ENCODE assay signal across 8 cellular contexts in genomic region chr9:131679261-131680020, GRCh38.
DNase-seq lines count a peak whose midpoint lies in the region; ATAC-seq and TF ChIP-seq lines count a peak whose summit lies in the region.

No MANE protein-coding gene starts in this region.

- DNase-seq in activated T-cell treated with anti-CD3 and anti-CD28 coated beads, Interleukin-2, amount 50 U/mL, for 72 hours, result no peak
- no peak for DNase-seq in activated T-cell treated with anti-CD3 and anti-CD28 coated beads, Interleukin-2, amount 50 U/mL, for 4 hours
- DNase-seq in brain microvascular endothelial cell (no peak), lung (ENCODE audit: low spot score) (no peak), transverse colon (no peak), HuH-7.5 (ENCODE audit: low spot score) (no peak)
- no peak for DNase-seq in stimulated activated CD4-positive, alpha-beta T cell treated with anti-CD3 and anti-CD28 coated beads, Interleukin-2, amount 100 ng/mL, for 24 hours
- no peak for DNase-seq in stimulated activated CD4-positive, alpha-beta T cell treated with anti-CD3 and anti-CD28 coated beads, Interleukin-15, amount 100 ng/mL, for 24 hours

- no peak for TF ChIP-seq CTCF in brain microvascular endothelial cell (IDR thresholded peaks at IDR 0.05; ENCODE audit: low read depth, low read length, missing control alignments)
- TF ChIP-seq CTCF in lung (IDR thresholded peaks at IDR 0.05; ENCODE audit: control extremely low read depth, extremely low read depth), result no peak
- TF ChIP-seq CTCF in transverse colon (IDR thresholded peaks at IDR 0.05), result no peak

- TF ChIP-seq EP300 in transverse colon (IDR thresholded peaks at IDR 0.05; ENCODE audit: low read depth), result no peak

- peak overlapping the region; percentile 31 for H3K27ac Mint-ChIP-seq in activated T-cell treated with anti-CD3 and anti-CD28 coated beads, Interleukin-2, amount 50 U/mL, for 72 hours

- WGBS in lung, 2 donors, result 94 to 96% methylated on average over 12 of the region's 12 CpGs
- 88 to 90% methylated on average over 2 to 12 of the region's 12 CpGs for WGBS in transverse colon (ENCODE audit: low coverage in 1 of 2), 2 donors

- ATAC-seq in activated T-cell treated with anti-CD3 and anti-CD28 coated beads, Interleukin-2, amount 50 U/mL, for 72 hours (replicated peaks in 1 of 2), result no peak
- no peak for ATAC-seq in activated T-cell treated with anti-CD3 and anti-CD28 coated beads, Interleukin-2, amount 50 U/mL, for 4 hours
- ATAC-seq in lung (ENCODE audit: insufficient read depth, low FRiP score), result no peak

- no peaks in the 10 kb centered on the region for H3K9me3 Mint-ChIP-seq in activated T-cell treated with anti-CD3 and anti-CD28 coated beads, Interleukin-2, amount 50 U/mL, for 72 hours
- H3K9me3 Mint-ChIP-seq in activated T-cell treated with anti-CD3 and anti-CD28 coated beads, Interleukin-2, amount 50 U/mL, for 4 hours, result no peaks in the 10 kb centered on the region

- H3K4me3 Mint-ChIP-seq in activated T-cell treated with anti-CD3 and anti-CD28 coated beads, Interleukin-2, amount 50 U/mL, for 72 hours, result peak overlapping the region; percentile 81 to 95
- H3K4me3 Mint-ChIP-seq in activated T-cell treated with anti-CD3 and anti-CD28 coated beads, Interleukin-2, amount 50 U/mL, for 4 hours, result no peak overlapping the region

- peaks cover 66% of the 10 kb centered on the region for H3K4me1 Mint-ChIP-seq in activated T-cell treated with anti-CD3 and anti-CD28 coated beads, Interleukin-2, amount 50 U/mL, for 72 hours (ENCODE audit: low read depth)
- peaks cover 89% of the 10 kb centered on the region for H3K4me1 Mint-ChIP-seq in activated T-cell treated with anti-CD3 and anti-CD28 coated beads, Interleukin-2, amount 50 U/mL, for 4 hours (ENCODE audit: low read depth)

- in situ Hi-C loops in brain microvascular endothelial cell (cut with HindIII; ENCODE audit: low pct_ligation_motif_present, low sequenced_read_pairs), result no loop called here
- in situ Hi-C loops in transverse colon (cut with MboI; ENCODE audit: low pct_ligation_motif_present in 1 of 4, low pct_unique_long_range_greater_than_20kb in 1 of 4, low sequenced_read_pairs in 3 of 4), result no loop called here

- no peaks in the 10 kb centered on the region for H3K36me3 Mint-ChIP-seq in activated T-cell treated with anti-CD3 and anti-CD28 coated beads, Interleukin-2, amount 50 U/mL, for 72 hours (ENCODE audit: insufficient read depth in 2 of 2)
- peaks cover 4% of the 10 kb centered on the region for H3K36me3 Mint-ChIP-seq in activated T-cell treated with anti-CD3 and anti-CD28 coated beads, Interleukin-2, amount 50 U/mL, for 4 hours (ENCODE audit: insufficient read depth)

- TF ChIP-seq POLR2A in transverse colon (IDR thresholded peaks at IDR 0.05), result no peak

- H3K4me1 ChIP-seq in lung (ENCODE audit: control insufficient read depth in 2 of 2, insufficient read depth in 2 of 2, low read length in 2 of 2), result peaks cover 33 to 47% of the 10 kb centered on the region in 2 donors
- peaks cover 32 to 53% (median 36%) of the 10 kb centered on the region in 4 donors for H3K4me1 ChIP-seq in transverse colon

- H3K4me3 ChIP-seq in brain microvascular endothelial cell (ENCODE audit: low read depth, low read length) (no peak overlapping the region), lung (no peak overlapping the region), transverse colon (no peak overlapping the region)

- no peaks in the 10 kb centered on the region for H3K27me3 ChIP-seq in brain microvascular endothelial cell (replicated peaks)
- H3K27me3 ChIP-seq in lung (ENCODE audit: control insufficient read depth, insufficient read depth), result no peaks in the 10 kb centered on the region
- H3K27me3 ChIP-seq in transverse colon, result no peaks in the 10 kb centered on the region

- no peaks in the 10 kb centered on the region for H3K27me3 Mint-ChIP-seq in activated T-cell treated with anti-CD3 and anti-CD28 coated beads, Interleukin-2, amount 50 U/mL, for 72 hours (ENCODE audit: low read depth)
- no peaks in the 10 kb centered on the region for H3K27me3 Mint-ChIP-seq in activated T-cell treated with anti-CD3 and anti-CD28 coated beads, Interleukin-2, amount 50 U/mL, for 4 hours (ENCODE audit: low read depth)

- intact Hi-C loops in transverse colon (cut with DNase I; ENCODE audit: low total_unique reads), result no loop called here

- H3K27ac ChIP-seq in brain microvascular endothelial cell, result peak overlapping the region; percentile 84
- peak overlapping the region; percentile 44 to 90 for H3K27ac ChIP-seq in lung (ENCODE audit: low read depth in 1 of 2, low read length in 1 of 2)
- peak overlapping the region; percentile 80 to 90 (median 82) for H3K27ac ChIP-seq in transverse colon

- H3K36me3 ChIP-seq in brain microvascular endothelial cell (replicated peaks) (no peaks in the 10 kb centered on the region), lung (ENCODE audit: control insufficient read depth in 2 of 2, insufficient read depth in 2 of 2, low read length in 2 of 2) (no peaks in the 10 kb centered on the region), transverse colon (no peaks in the 10 kb centered on the region)

- H3K9me3 ChIP-seq in lung (ENCODE audit: control insufficient read depth in 2 of 2, insufficient read depth in 1 of 2, low read length in 1 of 2) (no peaks in the 10 kb centered on the region), transverse colon (no peaks in the 10 kb centered on the region)
